ENCODE assay signal across 1 cellular context in genomic region chr10:71977614-71977903, GRCh38.
A peak's percentile ranks its signal among the peaks of the same experiment; 100 is the strongest.
TF ChIP-seq lines count a peak whose summit lies in the region.

No MANE protein-coding gene starts in this region.

TF ChIP-seq in HepG2, 621 proteins besides CTCF, POLR2A, EP300 and RAD21 (continued from another document):
- peak; percentile 89 for TF ChIP-seq ZNF121 (CRISPR knock-in tag; IDR thresholded peaks at IDR 0.05)
